ENCODE assay signal across 8 cellular contexts in the genomic region with DNA sequence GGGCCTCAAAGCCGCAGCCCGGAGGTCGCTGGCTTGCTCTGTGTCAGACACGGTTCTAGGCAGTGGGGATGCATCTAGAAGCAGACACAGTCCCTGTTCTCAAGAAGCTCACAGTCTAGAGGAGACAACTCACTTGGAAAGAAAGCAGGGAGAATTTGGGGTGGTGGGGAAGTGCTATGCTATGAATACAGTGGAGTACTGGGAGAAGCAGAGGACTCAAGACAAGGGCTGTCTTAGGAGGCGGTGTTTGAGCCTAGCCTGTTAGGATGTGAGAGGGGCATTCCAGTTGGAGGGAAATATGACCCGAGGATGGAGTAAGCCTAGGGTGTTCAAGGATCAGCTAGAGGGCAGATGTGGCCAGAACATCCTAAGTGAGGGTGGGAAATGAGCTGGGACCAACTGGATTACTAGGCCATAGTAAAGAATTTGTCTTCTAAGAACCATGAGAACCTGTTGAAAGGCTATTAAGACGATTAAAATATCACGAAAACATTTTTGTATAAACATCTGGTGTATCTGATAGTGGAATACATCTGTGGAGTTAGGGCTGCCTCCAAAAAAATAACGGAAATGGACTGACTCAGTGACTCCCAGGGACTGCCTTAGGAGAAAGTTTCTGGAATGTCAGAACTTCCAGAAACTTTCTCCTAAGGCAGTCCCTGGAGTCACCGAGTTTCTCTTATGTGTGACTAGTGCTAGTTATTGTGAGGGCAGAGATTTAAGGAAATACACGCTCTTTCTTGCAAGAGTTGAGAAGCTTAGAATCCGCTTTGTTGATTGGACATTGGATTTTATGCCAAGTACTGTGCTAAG. TPM values are rescaled to one million over a fixed set of nuclear protein-coding genes. Genes with fewer than 3 reads are reported as not detected.
DNase-seq lines count a peak whose midpoint lies in the region; ATAC-seq, FAIRE-seq and TF ChIP-seq lines count a peak whose summit lies in the region.

No MANE protein-coding gene starts in this region.

- H3K36me3 Mint-ChIP-seq in memory B cell: peaks cover 7% of the 10 kb centered on the region
- H3K36me3 Mint-ChIP-seq in type B pancreatic cell: peaks cover 27% of the 10 kb centered on the region

- peak overlapping the region; percentile 96 for H3K27ac ChIP-seq in effector memory CD4-positive, alpha-beta T cell (ENCODE audit: insufficient read depth, low read length, poor library complexity, severe bottlenecking)

- H3K27me3 Mint-ChIP-seq in memory B cell: no peaks in the 10 kb centered on the region
- no peaks in the 10 kb centered on the region for H3K27me3 Mint-ChIP-seq in type B pancreatic cell

- no peaks in the 10 kb centered on the region; the same call in 1 of the 2 replicates for H3K36me3 ChIP-seq in BJ (ENCODE audit: control insufficient read depth, insufficient read depth, low read length)
- H3K36me3 ChIP-seq in effector memory CD4-positive, alpha-beta T cell (ENCODE audit: control insufficient read depth, insufficient read depth, low read length): no peaks in the 10 kb centered on the region

- POLR2A ChIA-PET in BJ (lab: Charles Lee): no interaction called here

- H3K4me1 Mint-ChIP-seq in memory B cell: peaks cover 28% of the 10 kb centered on the region
- H3K4me1 Mint-ChIP-seq in type B pancreatic cell (ENCODE audit: unreplicated experiment): peaks cover 43% of the 10 kb centered on the region

- H3K4me3 ChIP-seq in BJ (ENCODE audit: low read depth, low read length): peak overlapping the region; percentile 78
- H3K4me3 ChIP-seq in effector memory CD4-positive, alpha-beta T cell (ENCODE audit: insufficient read depth, low read depth, low read length, poor library complexity, severe bottlenecking): peak overlapping the region; percentile 83

- peak overlapping the region; percentile 97 for H3K4me3 Mint-ChIP-seq in memory B cell
- peak overlapping the region; percentile 98 for H3K4me3 Mint-ChIP-seq in type B pancreatic cell

- H3K9me3 Mint-ChIP-seq in memory B cell: no peaks in the 10 kb centered on the region
- H3K9me3 Mint-ChIP-seq in type B pancreatic cell: no peaks in the 10 kb centered on the region

- FAIRE-seq in RCC 7860 (lab: Jason Lieb, UNC): no peak

- CTCF ChIA-PET in BJ (lab: Yijun Ruan, JAX): interaction anchor here (0.6 to 2.2 kb wide), 6 partner anchors 9 to 71 kb away, joined by 3 to 9 read pairs (median 3); no protein-coding TSS in a partner anchor

- TF ChIP-seq CTCF in BJ (IDR thresholded peaks at IDR 0.05; ENCODE audit: insufficient read depth, low read depth, low read length) (no peak), type B pancreatic cell (conservative IDR thresholded peaks at IDR 0.05) (no peak)

- ATAC-seq in GM18873 (IDR thresholded peaks at IDR 0.05; ENCODE audit: low FRiP score, unreplicated experiment): peak; percentile 22
- ATAC-seq in HG03175 (IDR thresholded peaks at IDR 0.05; ENCODE audit: unreplicated experiment): peak; percentile 42
- ATAC-seq in memory B cell (ENCODE audit: low read depth): peak; percentile 24

- H3K27ac Mint-ChIP-seq in memory B cell (peak overlapping the region; percentile 97), type B pancreatic cell (peak overlapping the region; percentile 98)

- peaks cover 31% of the 10 kb centered on the region for H3K4me1 ChIP-seq in effector memory CD4-positive, alpha-beta T cell (ENCODE audit: control insufficient read depth, insufficient read depth, low read length, poor library complexity, severe bottlenecking)

- DNase-seq in BJ (ENCODE audit: low read depth) (peak; percentile 26), RCC 7860 (ENCODE audit: low spot score) (peak; percentile 29), memory B cell (ENCODE audit: low spot score in 2 of 2) (no peak), type B pancreatic cell (ENCODE audit: extremely low spot score, unreplicated experiment) (no peak), SHP77 (lab: John Stamatoyannopoulos, UW) (no peak)
- no peak for DNase-seq in effector memory CD4-positive, alpha-beta T cell

- H3K27me3 ChIP-seq in BJ (ENCODE audit: control insufficient read depth, insufficient read depth, low read length): no peaks in the 10 kb centered on the region
- no peaks in the 10 kb centered on the region for H3K27me3 ChIP-seq in effector memory CD4-positive, alpha-beta T cell (replicated peaks; ENCODE audit: control insufficient read depth, insufficient read depth, low read length, poor library complexity, severe bottlenecking)

- H3K9me3 ChIP-seq in effector memory CD4-positive, alpha-beta T cell (ENCODE audit: control insufficient read depth, low read length): no peaks in the 10 kb centered on the region

RNA-seq across cellular contexts. Expression of a gene that starts 1.1 kb away (rescaled TPM):
- polyA plus RNA-seq in BJ (2011; rRNA removed): 24.0 and 39.9 TPM in 2 replicates
- 20.9 and 26.2 TPM in 2 replicates for polyA minus RNA-seq in BJ (2011; rRNA and poly(A)+ RNA removed)
- total RNA-seq in type B pancreatic cell (ENCODE audit: low replicate concordance): 64.4 and 73.2 TPM in 2 replicates

Comparison
In these comparisons a context has a peak if more than half of its experiments do, and no peak if none do; other contexts are left out.
1. DNase-seq: peak in BJ (single experiment) and RCC 7860 (single experiment); none in effector memory CD4-positive, alpha-beta T cell (0 of 3), memory B cell (0 of 2), type B pancreatic cell (single experiment) and SHP77 (0 of 2).
2. Peak in every context shown above with its lines, with median percentiles within 50 percentile points of each other: ATAC-seq.